Comparison of ENCODE assay signal across 12 cellular contexts in the genomic region with DNA sequence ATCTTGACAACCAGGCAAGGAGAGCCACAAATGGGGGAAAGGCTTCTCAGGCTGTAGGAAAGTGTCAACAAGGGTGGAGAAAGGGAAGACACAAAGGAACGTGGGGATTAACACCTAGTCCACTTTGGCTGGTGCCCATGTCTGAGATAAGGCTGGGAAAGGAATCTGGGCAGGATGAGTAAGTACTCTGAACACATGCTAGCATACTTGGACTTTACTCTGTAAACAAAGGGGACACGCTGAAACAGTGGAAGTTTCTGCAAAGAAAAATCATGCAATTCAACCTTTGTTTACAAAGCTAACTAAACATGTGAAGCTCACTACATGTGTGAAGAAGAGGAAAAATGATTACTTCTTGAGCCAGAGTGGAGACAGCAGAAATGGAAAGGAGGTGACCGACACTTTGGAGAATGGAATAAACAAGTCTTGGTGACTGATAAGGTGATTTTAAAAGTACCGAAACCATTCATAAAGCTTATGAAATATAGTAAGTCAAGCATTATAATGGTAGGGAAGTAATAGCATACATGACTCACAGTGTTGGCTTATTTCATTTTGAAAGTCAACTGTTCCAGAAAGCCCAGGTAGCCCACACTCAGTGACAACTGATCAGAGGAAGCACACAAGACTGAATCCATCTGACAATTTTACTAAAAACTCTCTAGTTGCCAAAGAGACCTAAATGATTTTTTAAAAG. TPM values are rescaled to one million over a fixed set of nuclear protein-coding genes. Genes with fewer than 3 reads are reported as not detected.
DNase-seq lines count a peak whose midpoint lies in the region; ATAC-seq and TF ChIP-seq lines count a peak whose summit lies in the region.
"Had no signal": no experiment of that assay in that cellular context is flagged by ENCODE, and none has a peak within 500 bp of the region (broad histone marks: within the 10 kb centered on the region; RNA-seq: fewer than 3 reads in every experiment).

No MANE protein-coding gene starts in this region.

- no peaks in the 10 kb centered on the region for H3K9me3 Mint-ChIP-seq in activated T-helper 17 cell treated with anti-CD3 and anti-CD28 coated beads, Interleukin-2, amount 50 U/mL, for 72 hours
- H3K9me3 Mint-ChIP-seq: activated T-cell treated with anti-CD3 and anti-CD28 coated beads, Interleukin-2, amount 50 U/mL, for 24 hours; mesothelial cell of epicardium had no signal

- DNase-seq in mucosa of descending colon, result peak in 1 of 3 donors; percentile 73
- DNase-seq in medulla oblongata (ENCODE audit: extremely low spot score), result no peak
- DNase-seq in middle frontal gyrus (ENCODE audit: extremely low spot score, low spot score), result no peak
- DNase-seq: activated T-cell treated with anti-CD3 and anti-CD28 coated beads, Interleukin-2, amount 50 U/mL, for 24 hours; NCI-H2029; SW 1271 had no signal

- H3K36me3 ChIP-seq in mucosa of descending colon (ENCODE audit: low read depth), result no peaks in the 10 kb centered on the region
- H3K36me3 ChIP-seq: vagina had no signal

- H3K27ac Mint-ChIP-seq in activated T-helper 17 cell treated with anti-CD3 and anti-CD28 coated beads, Interleukin-2, amount 50 U/mL, for 72 hours, result peak overlapping the region; percentile 4
- H3K27ac Mint-ChIP-seq: activated T-cell treated with anti-CD3 and anti-CD28 coated beads, Interleukin-2, amount 50 U/mL, for 24 hours; mesothelial cell of epicardium had no signal

- peak; percentile 52 for ATAC-seq in GM18867 (IDR thresholded peaks at IDR 0.05; ENCODE audit: unreplicated experiment)
- ATAC-seq in HG02610 (IDR thresholded peaks at IDR 0.05; ENCODE audit: unreplicated experiment), result peak; percentile 93
- peak; percentile 97 for ATAC-seq in activated T-helper 17 cell treated with anti-CD3 and anti-CD28 coated beads, Interleukin-2, amount 50 U/mL, for 72 hours (replicated peaks)
- ATAC-seq in mucosa of descending colon, result peak; percentile 97
- ATAC-seq in GM19397 (IDR thresholded peaks at IDR 0.05; ENCODE audit: unreplicated experiment), result no peak

- peaks cover 3% of the 10 kb centered on the region for H3K4me1 Mint-ChIP-seq in activated T-helper 17 cell treated with anti-CD3 and anti-CD28 coated beads, Interleukin-2, amount 50 U/mL, for 72 hours

- no peaks in the 10 kb centered on the region for H3K27me3 Mint-ChIP-seq in activated T-helper 17 cell treated with anti-CD3 and anti-CD28 coated beads, Interleukin-2, amount 50 U/mL, for 72 hours
- H3K27me3 Mint-ChIP-seq: activated T-cell treated with anti-CD3 and anti-CD28 coated beads, Interleukin-2, amount 50 U/mL, for 24 hours had no signal

- no peak overlapping the region for H3K4me3 ChIP-seq in mucosa of descending colon
- H3K4me3 ChIP-seq: vagina had no signal

- TF ChIP-seq CTCF in mucosa of descending colon (IDR thresholded peaks at IDR 0.05), result no peak

- peak overlapping the region; percentile 22 for H3K4me3 Mint-ChIP-seq in activated T-helper 17 cell treated with anti-CD3 and anti-CD28 coated beads, Interleukin-2, amount 50 U/mL, for 72 hours
- H3K4me3 Mint-ChIP-seq: activated T-cell treated with anti-CD3 and anti-CD28 coated beads, Interleukin-2, amount 50 U/mL, for 24 hours; mesothelial cell of epicardium had no signal

- intact Hi-C loops in mucosa of descending colon (cut with DNase I, micrococcal nuclease), result no loop called here

- no peaks in the 10 kb centered on the region for H3K36me3 Mint-ChIP-seq in activated T-helper 17 cell treated with anti-CD3 and anti-CD28 coated beads, Interleukin-2, amount 50 U/mL, for 72 hours (ENCODE audit: low read depth)
- H3K36me3 Mint-ChIP-seq: mesothelial cell of epicardium had no signal

- peaks cover 43% of the 10 kb centered on the region for H3K4me1 ChIP-seq in mucosa of descending colon (ENCODE audit: low read depth)

- H3K9me3 ChIP-seq in mucosa of descending colon, result no peaks in the 10 kb centered on the region
- H3K9me3 ChIP-seq: vagina had no signal

RNA-seq across cellular contexts. Expression of a gene that starts 13.2 kb away (rescaled TPM):
- total RNA-seq in activated T-helper 17 cell treated with anti-CD3 and anti-CD28 coated beads, Interleukin-2, amount 50 U/mL, for 72 hours, result 1 to 10 TPM; 3.8 to 5.4 TPM
- total RNA-seq in mucosa of descending colon, result 10 to 100 TPM; 23.4 to 31.5 (median 24.7) TPM
